In genomic region chr2:116450990-116451389, GRCh38 we compare ENCODE assay signal across 17 cellular contexts.
"Had no signal": no experiment of that assay in that cellular context is flagged by ENCODE, and none has a peak within 500 bp of the region (broad histone marks: within the 10 kb centered on the region; RNA-seq: fewer than 3 reads in every experiment).

No MANE protein-coding gene starts in this region.

- ATAC-seq: foreskin keratinocyte, gastroesophageal sphincter, heart left ventricle, left cardiac atrium, lower lobe of right lung, mucosa of descending colon had no signal

- H3K4me1 ChIP-seq: esophagus muscularis mucosa, foreskin keratinocyte, gastroesophageal sphincter, heart left ventricle, left ventricle myocardium inferior, lower lobe of right lung had no signal

- H3K27ac ChIP-seq: coronary artery, dorsolateral prefrontal cortex, esophagus muscularis mucosa, foreskin keratinocyte, gastroesophageal sphincter, heart left ventricle, left ventricle myocardium inferior, lower lobe of right lung had no signal

- H3K4me3 ChIP-seq: coronary artery, dorsolateral prefrontal cortex, esophagus muscularis mucosa, gastroesophageal sphincter, heart left ventricle, left ventricle myocardium inferior, lower lobe of right lung, mucosa of descending colon had no signal

- H3K4me3 Mint-ChIP-seq: mesothelial cell of epicardium, naive B cell had no signal

- DNase-seq: dermis blood vessel endothelial cell; dorsolateral prefrontal cortex; effector CD4-positive, alpha-beta T cell; effector memory CD4-positive, alpha-beta T cell; foreskin keratinocyte; heart left ventricle; hippocampal formation; left cardiac atrium; left ventricle myocardium inferior; lower lobe of right lung; mesenchymal stem cell; mucosa of descending colon; naive B cell had no signal

- H3K36me3 Mint-ChIP-seq: naive B cell had no signal

- H3K27me3 ChIP-seq: dorsolateral prefrontal cortex, esophagus muscularis mucosa, foreskin keratinocyte, gastroesophageal sphincter, heart left ventricle had no signal

- H3K4me1 Mint-ChIP-seq: naive B cell had no signal

- H3K27me3 Mint-ChIP-seq: naive B cell had no signal

- H3K36me3 ChIP-seq: esophagus muscularis mucosa, gastroesophageal sphincter, heart left ventricle, left ventricle myocardium inferior, lower lobe of right lung had no signal

- H3K27ac Mint-ChIP-seq: mesothelial cell of epicardium, naive B cell had no signal
